Comparison of ENCODE assay signal across 1 cellular context in genomic region chr4:74814052-74814451, GRCh38.
A peak's percentile ranks its signal among the peaks of the same experiment; 100 is the strongest.
TF ChIP-seq lines count a peak whose summit lies in the region.

No MANE protein-coding gene starts in this region.

TF ChIP-seq in K562, 482 proteins besides CTCF, POLR2A, EP300 and RAD21 (continued from another document):
- TF ChIP-seq TFE3 (CRISPR knock-in tag; IDR thresholded peaks at IDR 0.05): no peak
- peak; percentile 68 for TF ChIP-seq ZNF316 (IDR thresholded peaks at IDR 0.05)
